Comparison of ENCODE assay signal across 8 cellular contexts in genomic region chr21:33976082-33976979, GRCh38.
DNase-seq lines count a peak whose midpoint lies in the region; ATAC-seq and TF ChIP-seq lines count a peak whose summit lies in the region.

No MANE protein-coding gene starts in this region.

- H3K9me3 ChIP-seq in GM23248 (ENCODE audit: low read depth), result no peaks in the 10 kb centered on the region
- no peaks in the 10 kb centered on the region for H3K9me3 ChIP-seq in Karpas-422 (ENCODE audit: low read length)
- no peaks in the 10 kb centered on the region for H3K9me3 ChIP-seq in mesodermal cell (ENCODE audit: control insufficient read depth, low read length)
- H3K9me3 ChIP-seq in subcutaneous abdominal adipose tissue (ENCODE audit: control insufficient read depth in 5 of 5, low read length in 5 of 5), result no peaks in the 10 kb centered on the region

- H4K20me1 ChIP-seq in GM23248 (ENCODE audit: insufficient read depth) (no peaks in the 10 kb centered on the region), Karpas-422 (ENCODE audit: insufficient read depth, low read depth, low read length) (no peaks in the 10 kb centered on the region)

- no peaks in the 10 kb centered on the region for H3K36me3 Mint-ChIP-seq in WTC11

- TF ChIP-seq CTCF in GM06990 (IDR thresholded peaks at IDR 0.05; ENCODE audit: insufficient read depth, low read length, poor library complexity, severe bottlenecking), result no peak
- TF ChIP-seq CTCF in WTC11 (IDR thresholded peaks at IDR 0.05), result no peak
- TF ChIP-seq CTCF in choroid plexus epithelial cell (conservative IDR thresholded peaks at IDR 0.05; ENCODE audit: low read depth, low read length), result no peak

- H3K27ac ChIP-seq in GM23248 (peak overlapping the region; percentile 86), Karpas-422 (ENCODE audit: low read length) (no peak overlapping the region), mesodermal cell (ENCODE audit: low read depth, low read length, severe bottlenecking) (peak overlapping the region; percentile 92), subcutaneous abdominal adipose tissue (ENCODE audit: low read depth, low read length) (peak overlapping the region; percentile 34)

- H3K4me1 ChIP-seq in GM23248 (ENCODE audit: insufficient read depth) (peaks cover 30% of the 10 kb centered on the region), Karpas-422 (ENCODE audit: low read length) (peaks cover 25% of the 10 kb centered on the region), mesodermal cell (ENCODE audit: control insufficient read depth, insufficient read depth, low read length, poor library complexity, severe bottlenecking) (peaks cover 46% of the 10 kb centered on the region), subcutaneous abdominal adipose tissue (ENCODE audit: control insufficient read depth in 5 of 5, insufficient read depth in 5 of 5, low read length in 5 of 5) (peaks cover 0 to 24% (median 17%) of the 10 kb centered on the region in 5 donors)

- H3K36me3 ChIP-seq in GM06990 (ENCODE audit: control insufficient read depth, insufficient read depth, low read length) (no peaks in the 10 kb centered on the region), GM23248 (ENCODE audit: low read depth) (no peaks in the 10 kb centered on the region), Karpas-422 (ENCODE audit: insufficient read depth, low read length) (no peaks in the 10 kb centered on the region), mesodermal cell (ENCODE audit: control insufficient read depth, insufficient read depth, low read length) (no peaks in the 10 kb centered on the region), subcutaneous abdominal adipose tissue (ENCODE audit: control insufficient read depth in 5 of 5, insufficient read depth in 5 of 5, low read length in 5 of 5) (no peaks in the 10 kb centered on the region)

- POLR2A ChIA-PET in WTC11 (lab: Charles Lee), result no interaction called here

- in situ Hi-C loops in GM23248 (cut with MboI), result no loop called here

- WGBS in GM23248 (ENCODE audit: low coverage in 1 of 2, low lambda C conversion rate in 2 of 2, missing lambda C conversion rate in 2 of 2), 2 experiments, result 1 to 5% methylated on average over 12 to 14 of the region's 14 CpGs
- 60 to 72% methylated on average over 6 to 7 of the region's 14 CpGs for WGBS in mesodermal cell (ENCODE audit: insufficient coverage in 2 of 2), 2 experiments

- peaks cover 5% of the 10 kb centered on the region for H3K9me3 Mint-ChIP-seq in WTC11

- CTCF ChIA-PET in WTC11 (lab: Charles Lee), result no interaction called here

- H3K9me2 ChIP-seq in GM23248 (ENCODE audit: insufficient read depth), result no peaks in the 10 kb centered on the region
- H3K9me2 ChIP-seq in Karpas-422 (replicated peaks; ENCODE audit: insufficient read depth, low read length), result no peaks in the 10 kb centered on the region

- H3K9ac ChIP-seq in GM23248, result peak overlapping the region; percentile 69
- H3K9ac ChIP-seq in Karpas-422 (ENCODE audit: low read length), result peak overlapping the region; percentile 21
- H3K9ac ChIP-seq in subcutaneous abdominal adipose tissue (ENCODE audit: low read length in 5 of 5), result no peak overlapping the region

- peak; percentile 51 for ATAC-seq in WTC11

- H3K4me3 ChIP-seq in GM06990 (replicated peaks; ENCODE audit: low read depth, low read length), result peak overlapping the region; percentile 45
- peak overlapping the region; percentile 30; the same call in 1 of the 2 replicates for H3K4me3 ChIP-seq in GM23248
- H3K4me3 ChIP-seq in Karpas-422 (ENCODE audit: low read length), result peak overlapping the region; percentile 16; the same call in 1 of the 2 replicates
- no peak overlapping the region for H3K4me3 ChIP-seq in choroid plexus epithelial cell (ENCODE audit: low read depth, low read length)
- no peak overlapping the region for H3K4me3 ChIP-seq in mesodermal cell (ENCODE audit: extremely low read depth, insufficient read depth, low read length, poor library complexity, severe bottlenecking)
- no peak overlapping the region for H3K4me3 ChIP-seq in subcutaneous abdominal adipose tissue (ENCODE audit: low read depth in 1 of 5, low read length in 5 of 5)

- H3K27me3 ChIP-seq in GM06990 (replicated peaks; ENCODE audit: control insufficient read depth, insufficient read depth, low read length) (no peaks in the 10 kb centered on the region), GM23248 (replicated peaks; ENCODE audit: insufficient read depth) (no peaks in the 10 kb centered on the region), Karpas-422 (ENCODE audit: low read length) (no peaks in the 10 kb centered on the region), subcutaneous abdominal adipose tissue (ENCODE audit: control insufficient read depth in 5 of 5, insufficient read depth in 4 of 5, low read length in 5 of 5) (no peaks in the 10 kb centered on the region)

- H2AFZ ChIP-seq in GM23248, result peak overlapping the region; percentile 56
- H2AFZ ChIP-seq in Karpas-422 (ENCODE audit: low read length), result peak overlapping the region; percentile 72

- peaks cover 40% of the 10 kb centered on the region for H3K4me1 Mint-ChIP-seq in WTC11

- H3K27me3 Mint-ChIP-seq in WTC11 (ENCODE audit: low read depth), result no peaks in the 10 kb centered on the region; the same call in 1 of the 2 replicates

- H3K79me2 ChIP-seq in GM23248 (ENCODE audit: insufficient read depth) (no peaks in the 10 kb centered on the region), Karpas-422 (ENCODE audit: low read length) (no peaks in the 10 kb centered on the region)

- no peak overlapping the region for H3K4me3 Mint-ChIP-seq in WTC11

- DNase-seq in GM06990 (ENCODE audit: extremely low read depth, insufficient read length) (peak; percentile 75), GM23248 (peak; percentile 94), Karpas-422 (peak; percentile 54), WTC11 (ENCODE audit: low spot score) (no peak), choroid plexus epithelial cell (ENCODE audit: low read depth) (peak; percentile 92), NCI-H1436 treated with DMSO at 0.1 percent for 48 hours (lab: John Stamatoyannopoulos, UW) (no peak)

- H3K27ac Mint-ChIP-seq in WTC11, result peak overlapping the region; percentile 61; the same call in 1 of the 2 replicates

- H3F3A ChIP-seq in GM23248 (ENCODE audit: insufficient read depth), result peaks cover 29% of the 10 kb centered on the region

- peak overlapping the region; percentile 50 for H3K4me2 ChIP-seq in GM23248 (ENCODE audit: unreplicated experiment)
- peak overlapping the region; percentile 39 for H3K4me2 ChIP-seq in Karpas-422 (ENCODE audit: low read depth, low read length, poor library complexity, severe bottlenecking)

TF ChIP-seq in WTC11, 78 proteins besides CTCF, POLR2A, EP300 and RAD21 (continues in another document):
- TF ChIP-seq NR1H2 (CRISPR knock-in tag; IDR thresholded peaks at IDR 0.05) (no peak), AR (CRISPR knock-in tag; IDR thresholded peaks at IDR 0.05) (no peak), ZNF317 (CRISPR knock-in tag; IDR thresholded peaks at IDR 0.05; ENCODE audit: borderline replicate concordance, low read depth) (no peak), ZBTB21 (CRISPR knock-in tag; IDR thresholded peaks at IDR 0.05; ENCODE audit: borderline replicate concordance) (no peak), SP1 (CRISPR knock-in tag; conservative IDR thresholded peaks at IDR 0.05) (no peak), RORB (CRISPR knock-in tag; IDR thresholded peaks at IDR 0.05) (no peak), RELA (CRISPR knock-in tag; IDR thresholded peaks at IDR 0.05; ENCODE audit: borderline replicate concordance) (no peak), JAZF1 (CRISPR knock-in tag; IDR thresholded peaks at IDR 0.05) (no peak), ESRRA (CRISPR knock-in tag; IDR thresholded peaks at IDR 0.05; ENCODE audit: borderline replicate concordance) (no peak), FOXP4 (CRISPR knock-in tag; IDR thresholded peaks at IDR 0.05) (no peak)

Comparison
In these comparisons a context has a peak if more than half of its experiments do, and no peak if none do; other contexts are left out.
1. DNase-seq: peak in GM06990 (single experiment), GM23248 (single experiment), Karpas-422 (single experiment) and choroid plexus epithelial cell (single experiment); none in WTC11 (single experiment) and NCI-H1436 treated with DMSO at 0.1 percent for 48 hours (single experiment).
2. H3K4me3 ChIP-seq: peak in GM06990 (single experiment), GM23248 (single experiment) and Karpas-422 (single experiment); none in choroid plexus epithelial cell (single experiment), mesodermal cell (single experiment) and subcutaneous abdominal adipose tissue (0 of 5).
3. H3K9ac ChIP-seq: peak in GM23248 (single experiment) and Karpas-422 (single experiment); none in subcutaneous abdominal adipose tissue (0 of 5).